Comparison of ENCODE assay signal across 1 cellular context in genomic region chr2:180677200-180677599, GRCh38.
TF ChIP-seq lines count a peak whose summit lies in the region.

No MANE protein-coding gene starts in this region.

TF ChIP-seq in SK-N-SH, 30 proteins besides CTCF, POLR2A, EP300 and RAD21 (continued from another document):
- TF ChIP-seq GABPA (IDR thresholded peaks at IDR 0.05; ENCODE audit: low read depth) (no peak), FOXM1 (IDR thresholded peaks at IDR 0.05; ENCODE audit: low read depth) (no peak), IRF3 (IDR thresholded peaks at IDR 0.05; ENCODE audit: low read depth, low read length) (no peak), SIN3A (IDR thresholded peaks at IDR 0.05; ENCODE audit: borderline replicate concordance, low read depth, low read length) (no peak)
